ENCODE assay signal across 8 cellular contexts in the genomic region with DNA sequence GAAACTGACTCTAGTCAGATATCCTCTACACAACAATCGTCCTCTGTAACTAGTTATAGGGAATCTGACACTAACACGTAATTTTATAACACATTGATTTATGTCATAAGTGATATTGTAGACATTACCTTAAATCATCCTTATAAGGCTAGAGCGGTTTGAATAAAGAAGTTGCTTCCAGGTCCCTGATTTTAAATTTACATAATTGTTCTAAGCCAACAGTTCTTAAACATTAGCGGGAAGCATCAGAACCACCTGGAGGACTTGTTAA. TPM values are rescaled to one million over a fixed set of nuclear protein-coding genes. Genes with fewer than 3 reads are reported as not detected.
DNase-seq lines count a peak whose midpoint lies in the region; ATAC-seq and TF ChIP-seq lines count a peak whose summit lies in the region.

No MANE protein-coding gene starts in this region.

- ATAC-seq in activated naive CD8-positive, alpha-beta T cell treated with anti-CD3 and anti-CD28 coated beads, Interleukin-2, amount 10 ng/mL, durations not matched to agents 7 days and 5 days (ENCODE audit: low read depth) = no peak
- ATAC-seq in lower lobe of right lung (no peak), GM18907 (IDR thresholded peaks at IDR 0.05; ENCODE audit: unreplicated experiment) (no peak)
- no peak for ATAC-seq in activated CD4-positive, CD25-positive, alpha-beta regulatory T cell treated with anti-CD3 and anti-CD28 coated beads, Interleukin-2, amount 50 U/mL, for 24 hours

- 36 to 43% methylated on average over 4 of the region's 4 CpGs for WGBS in tibial nerve, 2 donors

- intact Hi-C loops in lower lobe of right lung (cut with DNase I) = no loop called here

- H3K4me1 ChIP-seq in lower lobe of right lung (peaks cover 48% of the 10 kb centered on the region), tibial nerve (peaks cover 0 to 62% (median 41%) of the 10 kb centered on the region in 4 donors)

- H3K4me3 ChIP-seq in lower lobe of right lung (peak overlapping the region; percentile 70), tibial nerve (peak overlapping the region in 2 of 4 donors; percentile 72 to 80)

- peak overlapping the region; percentile 92 for H3K27ac ChIP-seq in lower lobe of right lung
- peak overlapping the region; percentile 79 to 97 (median 92) for H3K27ac ChIP-seq in tibial nerve

- peak overlapping the region; percentile 94 for H3K4me3 Mint-ChIP-seq in activated naive CD4-positive, alpha-beta T cell treated with anti-CD3 and anti-CD28 coated beads, Interleukin-2, amount 10 ng/mL, durations not matched to agents 7 days and 5 days
- H3K4me3 Mint-ChIP-seq in activated naive CD8-positive, alpha-beta T cell treated with anti-CD3 and anti-CD28 coated beads, Interleukin-2, amount 10 ng/mL, durations not matched to agents 7 days and 5 days = peak overlapping the region; percentile 90

- peaks cover 73% of the 10 kb centered on the region for H3K4me1 Mint-ChIP-seq in activated naive CD4-positive, alpha-beta T cell treated with anti-CD3 and anti-CD28 coated beads, Interleukin-2, amount 10 ng/mL, durations not matched to agents 7 days and 5 days
- H3K4me1 Mint-ChIP-seq in activated naive CD8-positive, alpha-beta T cell treated with anti-CD3 and anti-CD28 coated beads, Interleukin-2, amount 10 ng/mL, durations not matched to agents 7 days and 5 days = peaks cover 46% of the 10 kb centered on the region

- no peaks in the 10 kb centered on the region for H3K36me3 Mint-ChIP-seq in activated naive CD4-positive, alpha-beta T cell treated with anti-CD3 and anti-CD28 coated beads, Interleukin-2, amount 10 ng/mL, durations not matched to agents 7 days and 5 days
- H3K36me3 Mint-ChIP-seq in activated naive CD8-positive, alpha-beta T cell treated with anti-CD3 and anti-CD28 coated beads, Interleukin-2, amount 10 ng/mL, durations not matched to agents 7 days and 5 days = peaks cover 1% of the 10 kb centered on the region

- no peak for TF ChIP-seq POLR2A in tibial nerve (IDR thresholded peaks at IDR 0.05)

- H3K36me3 ChIP-seq in lower lobe of right lung (no peaks in the 10 kb centered on the region), tibial nerve (no peaks in the 10 kb centered on the region)

- H3K27me3 Mint-ChIP-seq in activated naive CD4-positive, alpha-beta T cell treated with anti-CD3 and anti-CD28 coated beads, Interleukin-2, amount 10 ng/mL, durations not matched to agents 7 days and 5 days = no peaks in the 10 kb centered on the region
- H3K27me3 Mint-ChIP-seq in activated naive CD8-positive, alpha-beta T cell treated with anti-CD3 and anti-CD28 coated beads, Interleukin-2, amount 10 ng/mL, durations not matched to agents 7 days and 5 days = no peaks in the 10 kb centered on the region

- CTCF ChIA-PET in activated naive CD4-positive, alpha-beta T cell treated with anti-CD3 and anti-CD28 coated beads, Interleukin-2, amount 10 ng/mL, durations not matched to agents 7 days and 5 days (lab: Charles Lee) = no interaction called here

- DNase-seq in activated naive CD4-positive, alpha-beta T cell treated with anti-CD3 and anti-CD28 coated beads, Interleukin-2, amount 10 ng/mL, durations not matched to agents 7 days and 5 days = no peak
- no peak for DNase-seq in activated naive CD4-positive, alpha-beta T cell (lab: John Stamatoyannopoulos, UW)
- no peak for DNase-seq in activated naive CD8-positive, alpha-beta T cell treated with anti-CD3 and anti-CD28 coated beads, Interleukin-2, amount 10 ng/mL, durations not matched to agents 7 days and 5 days
- no peak for DNase-seq in lower lobe of right lung
- no peak for DNase-seq in tibial nerve (ENCODE audit: low spot score in 2 of 2)
- DNase-seq in AG08395 (ENCODE audit: low spot score) = no peak

- peak overlapping the region; percentile 84 for H3K27ac Mint-ChIP-seq in activated naive CD4-positive, alpha-beta T cell treated with anti-CD3 and anti-CD28 coated beads, Interleukin-2, amount 10 ng/mL, durations not matched to agents 7 days and 5 days
- H3K27ac Mint-ChIP-seq in activated naive CD8-positive, alpha-beta T cell treated with anti-CD3 and anti-CD28 coated beads, Interleukin-2, amount 10 ng/mL, durations not matched to agents 7 days and 5 days = no peak overlapping the region

- POLR2A ChIA-PET in activated naive CD8-positive, alpha-beta T cell treated with anti-CD3 and anti-CD28 coated beads, Interleukin-2, amount 10 ng/mL, durations not matched to agents 7 days and 5 days (lab: Charles Lee) = no interaction called here

- no peaks in the 10 kb centered on the region for H3K9me3 Mint-ChIP-seq in activated naive CD4-positive, alpha-beta T cell treated with anti-CD3 and anti-CD28 coated beads, Interleukin-2, amount 10 ng/mL, durations not matched to agents 7 days and 5 days
- H3K9me3 Mint-ChIP-seq in activated naive CD8-positive, alpha-beta T cell treated with anti-CD3 and anti-CD28 coated beads, Interleukin-2, amount 10 ng/mL, durations not matched to agents 7 days and 5 days = no peaks in the 10 kb centered on the region

- TF ChIP-seq CTCF in lower lobe of right lung (IDR thresholded peaks at IDR 0.05) (no peak), tibial nerve (IDR thresholded peaks at IDR 0.05) (no peak)

- TF ChIP-seq EP300 in tibial nerve (IDR thresholded peaks at IDR 0.05) = no peak

- H3K9me3 ChIP-seq in lower lobe of right lung (no peaks in the 10 kb centered on the region), tibial nerve (no peaks in the 10 kb centered on the region)

- H3K27me3 ChIP-seq in lower lobe of right lung (ENCODE audit: low read depth) (no peaks in the 10 kb centered on the region), tibial nerve (no peaks in the 10 kb centered on the region)

RNA-seq across cellular contexts. Expression of gene CILK1, which starts 0.7 kb away (rescaled TPM):
- 1 to 10 TPM; 6.9 to 7.0 TPM for total RNA-seq in activated naive CD8-positive, alpha-beta T cell treated with anti-CD3 and anti-CD28 coated beads, Interleukin-2, amount 10 ng/mL, durations not matched to agents 7 days and 5 days
- 16.0 TPM for total RNA-seq in lower lobe of right lung
- 10 to 100 TPM; 11.1 to 19.0 (median 16.4) TPM for total RNA-seq in tibial nerve

RNA-seq across cellular contexts. Expression of gene FBXO9, which starts 2.9 kb away (rescaled TPM):
- total RNA-seq in activated naive CD8-positive, alpha-beta T cell treated with anti-CD3 and anti-CD28 coated beads, Interleukin-2, amount 10 ng/mL, durations not matched to agents 7 days and 5 days = 10 to 100 TPM; 70.3 to 74.7 TPM
- total RNA-seq in lower lobe of right lung = 112 TPM
- total RNA-seq in tibial nerve = 10 to 100 TPM; 50.6 to 71.8 (median 66.7) TPM
